Comparison of ENCODE assay signal across 1 cellular context in the genomic region with DNA sequence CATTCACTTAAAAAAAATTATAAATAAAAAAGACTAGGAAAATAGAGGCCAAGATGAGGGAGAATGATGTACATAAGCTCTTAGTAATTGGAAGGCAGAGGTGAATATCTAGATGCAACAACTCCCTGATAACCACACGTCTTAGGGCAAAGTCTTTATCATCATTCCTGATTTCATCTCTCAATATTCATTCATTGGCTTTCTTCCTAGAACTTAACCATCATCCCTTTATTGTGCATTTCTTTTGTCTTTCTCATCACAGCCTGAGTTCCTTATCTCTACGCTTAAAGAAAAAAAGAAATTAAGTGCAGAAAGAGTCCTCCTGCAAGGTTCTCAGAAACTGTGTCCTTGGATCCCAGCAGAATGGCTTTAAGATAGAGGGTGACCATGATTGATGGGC.
TF ChIP-seq lines count a peak whose summit lies in the region.

No MANE protein-coding gene starts in this region.

TF ChIP-seq in GM23338, 12 proteins besides CTCF, POLR2A, EP300 and RAD21 (continued from another document):
- TF ChIP-seq, protein P1, sequence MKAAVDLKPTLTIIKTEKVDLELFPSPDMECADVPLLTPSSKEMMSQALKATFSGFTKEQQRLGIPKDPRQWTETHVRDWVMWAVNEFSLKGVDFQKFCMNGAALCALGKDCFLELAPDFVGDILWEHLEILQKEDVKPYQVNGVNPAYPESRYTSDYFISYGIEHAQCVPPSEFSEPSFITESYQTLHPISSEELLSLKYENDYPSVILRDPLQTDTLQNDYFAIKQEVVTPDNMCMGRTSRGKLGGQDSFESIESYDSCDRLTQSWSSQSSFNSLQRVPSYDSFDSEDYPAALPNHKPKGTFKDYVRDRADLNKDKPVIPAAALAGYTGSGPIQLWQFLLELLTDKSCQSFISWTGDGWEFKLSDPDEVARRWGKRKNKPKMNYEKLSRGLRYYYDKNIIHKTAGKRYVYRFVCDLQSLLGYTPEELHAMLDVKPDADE (IDR thresholded peaks at IDR 0.05): no peak
